Comparison of ENCODE assay signal across 7 cellular contexts in the genomic region with DNA sequence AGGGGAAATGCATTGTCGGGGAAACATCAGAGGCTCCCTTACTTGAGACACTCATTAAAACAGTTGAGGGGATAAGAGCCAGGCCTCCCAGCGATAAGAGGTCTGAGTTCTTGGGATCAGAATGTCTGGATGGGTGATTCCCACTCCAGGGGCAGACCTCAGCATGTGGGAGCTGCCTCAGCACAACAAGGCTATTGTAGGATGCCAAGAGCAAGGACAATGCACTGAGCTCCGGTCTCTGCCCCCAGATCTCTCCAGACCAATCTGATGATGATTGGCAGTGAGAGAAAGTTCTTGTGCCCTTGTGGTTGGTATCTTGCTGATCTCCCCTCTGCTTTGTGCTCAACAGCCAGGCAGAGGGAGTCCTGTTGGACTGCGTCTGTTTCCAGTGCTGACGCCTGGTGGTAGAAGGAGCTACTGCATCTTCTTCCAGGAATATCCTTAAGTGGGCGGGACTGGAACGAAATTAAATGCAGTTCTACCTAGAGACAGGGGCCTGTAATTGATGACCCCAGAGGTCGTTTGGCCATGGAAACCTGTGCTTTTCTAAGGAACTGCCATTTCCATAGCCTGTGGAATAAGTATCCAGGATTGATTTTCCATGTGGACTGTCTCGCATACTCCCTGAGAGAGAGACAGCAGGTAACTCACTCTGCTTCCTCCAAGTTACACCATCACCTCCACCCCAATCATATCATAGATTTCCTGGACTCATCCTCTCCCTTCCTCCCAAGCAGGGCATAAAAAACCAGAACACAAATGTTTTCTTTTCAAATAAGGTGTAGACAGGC. TPM values are rescaled to one million over a fixed set of nuclear protein-coding genes. Genes with fewer than 3 reads are reported as not detected.
DNase-seq lines count a peak whose midpoint lies in the region; TF ChIP-seq lines count a peak whose summit lies in the region.

No MANE protein-coding gene starts in this region.

- TF ChIP-seq CTCF in GM12864 (IDR thresholded peaks at IDR 0.05; ENCODE audit: low read depth, low read length, missing control alignments) (peak; percentile 95), LNCaP clone FGC (IDR thresholded peaks at IDR 0.05; ENCODE audit: control insufficient read depth, extremely low read depth, insufficient read depth) (peak; percentile 97)

- no peak overlapping the region for H3K27ac ChIP-seq in SK-N-MC

- H3K36me3 ChIP-seq in H7 (replicated peaks; ENCODE audit: control insufficient read depth, insufficient read depth, low read length): no peaks in the 10 kb centered on the region
- H3K36me3 ChIP-seq in SK-N-MC (ENCODE audit: insufficient read depth, low read length): no peaks in the 10 kb centered on the region

- DNase-seq in GM12864 (ENCODE audit: low read depth) (peak; percentile 25), H7 (peak; percentile 78), LNCaP clone FGC (ENCODE audit: low read depth) (peak; percentile 27), SK-N-MC (ENCODE audit: low read depth, low spot score) (peak; percentile 6), astrocyte of the hippocampus (ENCODE audit: low read depth, low spot score) (peak; percentile 86), iPS-NIHi7 (ENCODE audit: extremely low spot score) (peak; percentile 76)
- DNase-seq in stimulated activated CD4-positive, alpha-beta T cell treated with anti-CD3 and anti-CD28 coated beads, Interleukin-15, amount 100 ng/mL, for 24 hours: peak; percentile 78

- no peaks in the 10 kb centered on the region; the same call in 1 of the 2 replicates for H3K27me3 ChIP-seq in H7 (ENCODE audit: control insufficient read depth, insufficient read depth, low read length)

- no peaks in the 10 kb centered on the region for H3K9me3 ChIP-seq in SK-N-MC (ENCODE audit: low read depth, low read length)

- H3K4me3 ChIP-seq in GM12864 (ENCODE audit: low read depth, low read length) (no peak overlapping the region), H7 (ENCODE audit: insufficient read depth, low read depth, low read length) (no peak overlapping the region), LNCaP clone FGC (ENCODE audit: low read depth, low read length) (no peak overlapping the region), SK-N-MC (no peak overlapping the region)

- no peak overlapping the region for H3K9ac ChIP-seq in SK-N-MC (ENCODE audit: insufficient read length)

RNA-seq across cellular contexts. Expression of gene ACKR1, which starts 6.7 kb away (rescaled TPM):
- 0.22 TPM in 1 of 2 replicates, not detected in the other for total RNA-seq in H7 (2014; rRNA removed; shearing (Covaris generic))

RNA-seq across cellular contexts. Expression of gene CADM3, which starts 26.5 kb away (rescaled TPM):
- 2.1 and 4.1 TPM in 2 replicates for total RNA-seq in H7 (2014; rRNA removed; shearing (Covaris generic))

Comparison
In these comparisons a context has a peak if more than half of its experiments do, and no peak if none do; other contexts are left out.
1. DNase-seq: peak in every context shown above with its lines; median percentile 86 in astrocyte of the hippocampus; 78 in H7; 78 in stimulated activated CD4-positive, alpha-beta T cell treated with anti-CD3 and anti-CD28 coated beads, Interleukin-15, amount 100 ng/mL, for 24 hours; 76 in iPS-NIHi7; 27 in LNCaP clone FGC; 25 in GM12864; 6 in SK-N-MC.